In genomic region chr10:131902691-131903090, GRCh38 we compare ENCODE assay signal across 12 cellular contexts. TPM values are rescaled to one million over a fixed set of nuclear protein-coding genes. Genes with fewer than 3 reads are reported as not detected.
DNase-seq lines count a peak whose midpoint lies in the region; ATAC-seq, FAIRE-seq and TF ChIP-seq lines count a peak whose summit lies in the region.
"Had no signal": no experiment of that assay in that cellular context is flagged by ENCODE, and none has a peak within 500 bp of the region (broad histone marks: within the 10 kb centered on the region; RNA-seq: fewer than 3 reads in every experiment).

No MANE protein-coding gene starts in this region.

- no peak for FAIRE-seq in urothelium cell line (lab: Jason Lieb, UNC)
- FAIRE-seq: GM18507 had no signal

- intact Hi-C loops in Panc1 (cut with micrococcal nuclease; ENCODE audit: unreplicated experiment): no loop called here

- peaks cover 15% of the 10 kb centered on the region for H3K36me3 Mint-ChIP-seq in T-helper 1 cell treated with Interleukin-12 subunit alpha and Interleukin-12 subunit beta and Interleukin-4 antibody, amounts not matched to agents 30 μg/mL and 1 μg/mL, for 36 hours (ENCODE audit: low read depth)

- DNase-seq in T-helper 1 cell (no peak), Panc1 (ENCODE audit: low read depth, low spot score) (no peak), epithelial cell of prostate (ENCODE audit: low read depth, low spot score) (no peak), retinal pigment epithelial cell (ENCODE audit: low read depth) (no peak), cerebellar cortex (ENCODE audit: low spot score) (no peak), urothelium cell line (ENCODE audit: low spot score) (no peak), Kasumi-1 (lab: John Stamatoyannopoulos, UW) (no peak)
- DNase-seq: brain microvascular endothelial cell; islet precursor cell; stimulated activated CD4-positive, alpha-beta T cell treated with anti-CD3 and anti-CD28 coated beads, Interleukin-4, amount 100 ng/mL, for 1 hour had no signal

- BruUV-seq in Panc1 (replicated peaks; lab: Mats Ljungman, UMichigan): no TSS peak

- no peaks in the 10 kb centered on the region for H3K9me3 Mint-ChIP-seq in T-helper 1 cell treated with Interleukin-12 subunit alpha and Interleukin-12 subunit beta and Interleukin-4 antibody, amounts not matched to agents 30 μg/mL and 1 μg/mL, for 36 hours

- no peak for ATAC-seq in Panc1

- POLR2A ChIA-PET in Panc1 (lab: Charles Lee): no interaction called here

- H3K4me1 ChIP-seq in Panc1 (ENCODE audit: control insufficient read depth, insufficient read depth, low read length): peaks cover 43% of the 10 kb centered on the region

- CTCF ChIA-PET in Panc1 (lab: Charles Lee): no interaction called here

- no peak for TF ChIP-seq CTCF in Panc1 (IDR thresholded peaks at IDR 0.05)
- TF ChIP-seq CTCF in retinal pigment epithelial cell (conservative IDR thresholded peaks at IDR 0.05; ENCODE audit: low read depth, low read length): no peak

- H3K4me1 Mint-ChIP-seq in T-helper 1 cell treated with Interleukin-12 subunit alpha and Interleukin-12 subunit beta and Interleukin-4 antibody, amounts not matched to agents 30 μg/mL and 1 μg/mL, for 36 hours (ENCODE audit: low read depth): peaks cover 50% of the 10 kb centered on the region

- H3K9me3 ChIP-seq in Panc1 (ENCODE audit: control insufficient read depth, insufficient read depth, low read depth, low read length): no peaks in the 10 kb centered on the region

- in situ Hi-C loops in Panc1 (cut with HindIII; ENCODE audit: low pct_unique_long_range_greater_than_20kb, low sequenced_read_pairs): no loop called here

- peaks cover 4% of the 10 kb centered on the region; the same call in 1 of the 2 replicates for H3K27me3 ChIP-seq in Panc1 (ENCODE audit: control insufficient read depth, insufficient read depth, low read length)
- H3K27me3 ChIP-seq: brain microvascular endothelial cell had no signal

- no peaks in the 10 kb centered on the region for H3K36me3 ChIP-seq in Panc1 (ENCODE audit: control insufficient read depth, insufficient read depth, low read length)
- H3K36me3 ChIP-seq: brain microvascular endothelial cell had no signal

- H3K27ac ChIP-seq in Panc1 (ENCODE audit: low read length) (no peak overlapping the region), epithelial cell of prostate (peak overlapping the region; percentile 78)
- H3K27ac ChIP-seq: brain microvascular endothelial cell had no signal

- peak overlapping the region; percentile 79 for H3K27ac Mint-ChIP-seq in T-helper 1 cell treated with Interleukin-12 subunit alpha and Interleukin-12 subunit beta and Interleukin-4 antibody, amounts not matched to agents 30 μg/mL and 1 μg/mL, for 36 hours

- peaks cover 13% of the 10 kb centered on the region for H3K27me3 Mint-ChIP-seq in T-helper 1 cell treated with Interleukin-12 subunit alpha and Interleukin-12 subunit beta and Interleukin-4 antibody, amounts not matched to agents 30 μg/mL and 1 μg/mL, for 36 hours (ENCODE audit: low read depth)

- H3K4me3 ChIP-seq in Panc1 (ENCODE audit: low read depth in 2 of 2, low read length in 2 of 2) (peak overlapping the region; percentile 0 to 55; a peak in 2 of 4 replicates), retinal pigment epithelial cell (ENCODE audit: low read length) (peak overlapping the region; percentile 77)

- no peak overlapping the region for H3K4me3 Mint-ChIP-seq in T-helper 1 cell treated with Interleukin-12 subunit alpha and Interleukin-12 subunit beta and Interleukin-4 antibody, amounts not matched to agents 30 μg/mL and 1 μg/mL, for 36 hours

RNA-seq across cellular contexts. Expression of gene PPP2R2D, which starts 1.9 kb away (rescaled TPM):
- 41.0 TPM for total RNA-seq in Panc1 (2021; ENCODE audit: unreplicated experiment)
- polyA plus RNA-seq in Panc1 (2012; ENCODE audit: insufficient read length): 37.4 TPM
